Comparison of ENCODE assay signal across 8 cellular contexts in genomic region chr2:32357545-32358482, GRCh38. TPM values are rescaled to one million over a fixed set of nuclear protein-coding genes. Genes with fewer than 3 reads are reported as not detected.
A peak's percentile ranks its signal among the peaks of the same experiment; 100 is the strongest.
DNase-seq lines count a peak whose midpoint lies in the region; ATAC-seq and TF ChIP-seq lines count a peak whose summit lies in the region.

No MANE protein-coding gene starts in this region.

- no peak for DNase-seq in AG09309 (ENCODE audit: low read depth)
- DNase-seq in colonic mucosa, result peak; percentile 45
- peak; percentile 59 to 71 (median 67) for DNase-seq in right lobe of liver
- peak; percentile 9 for DNase-seq in stimulated activated CD8-positive, alpha-beta memory T cell treated with anti-CD3 and anti-CD28 coated beads, Interleukin-12 subunit alpha, Interleukin-12 subunit beta, amount 100 ng/mL, for 1 hour (ENCODE audit: low read depth)
- no peak for DNase-seq in SIG-M5 (lab: John Stamatoyannopoulos, UW)

- H3K9me3 ChIP-seq in colonic mucosa (no peaks in the 10 kb centered on the region), right lobe of liver (no peaks in the 10 kb centered on the region)

- H3K27me3 ChIP-seq in colonic mucosa (no peaks in the 10 kb centered on the region), right lobe of liver (no peaks in the 10 kb centered on the region)

- WGBS in right lobe of liver (ENCODE audit: insufficient coverage, low coverage, low lambda C conversion rate, missing lambda C conversion rate), result 9% methylated on average over 7 of the region's 56 CpGs

- H3K4me1 ChIP-seq in colonic mucosa, result no peaks in the 10 kb centered on the region
- H3K4me1 ChIP-seq in right lobe of liver, result peaks cover 0 to 30% (median 11%) of the 10 kb centered on the region in 4 donors

- intact Hi-C loops in colonic mucosa (cut with DNase I) (no loop called here), right lobe of liver (cut with DNase I) (no loop called here)

- H3K27ac ChIP-seq in colonic mucosa, result peak overlapping the region; percentile 95
- peak overlapping the region; percentile 84 to 94 (median 91) for H3K27ac ChIP-seq in right lobe of liver

- ATAC-seq in GM19035 (IDR thresholded peaks at IDR 0.05; ENCODE audit: unreplicated experiment) (peak; percentile 9), HG03432 (IDR thresholded peaks at IDR 0.05; ENCODE audit: unreplicated experiment) (peak; percentile 15), right lobe of liver (peak; percentile 0 to 10 (median 4))

- no peak for TF ChIP-seq POLR2A in right lobe of liver (IDR thresholded peaks at IDR 0.05)

- H3K36me3 ChIP-seq in colonic mucosa, result no peaks in the 10 kb centered on the region
- no peaks in the 10 kb centered on the region for H3K36me3 ChIP-seq in right lobe of liver

- TF ChIP-seq CTCF in AG09309 (IDR thresholded peaks at IDR 0.05; ENCODE audit: control insufficient read depth, insufficient read depth, low read depth, low read length, missing control alignments), result no peak
- no peak for TF ChIP-seq CTCF in WI38 (IDR thresholded peaks at IDR 0.05; ENCODE audit: low read depth, low read length)
- no peak for TF ChIP-seq CTCF in colonic mucosa (IDR thresholded peaks at IDR 0.05)
- TF ChIP-seq CTCF in right lobe of liver (IDR thresholded peaks at IDR 0.05), result no peak

- H3K9ac ChIP-seq in colonic mucosa (ENCODE audit: low read depth in 2 of 2, low read length in 2 of 2), result peak overlapping the region; percentile 97 to 100

- H3K4me3 ChIP-seq in AG09309 (ENCODE audit: control insufficient read depth, low read depth, low read length) (peak overlapping the region; percentile 98), WI38 (ENCODE audit: low read depth, low read length) (peak overlapping the region; percentile 97), colonic mucosa (peak overlapping the region; percentile 96), right lobe of liver (peak overlapping the region; percentile 92 to 98 (median 93))

RNA-seq across cellular contexts. Expression of gene BIRC6, which starts 1.0 kb away (rescaled TPM):
- 10 to 100 TPM; 74.6 to 93.1 TPM for total RNA-seq in colonic mucosa
- total RNA-seq in right lobe of liver, result 10 to 100 TPM; 43.1 to 63.5 (median 47.2) TPM

Comparison
In these comparisons a context has a peak if more than half of its experiments do, and no peak if none do; other contexts are left out.
1. DNase-seq: peak in colonic mucosa (single experiment), right lobe of liver (3 of 3) and stimulated activated CD8-positive, alpha-beta memory T cell treated with anti-CD3 and anti-CD28 coated beads, Interleukin-12 subunit alpha, Interleukin-12 subunit beta, amount 100 ng/mL, for 1 hour (single experiment); none in AG09309 (single experiment) and SIG-M5 (single experiment).
2. Peak in every context shown above with its lines, with median percentiles within 50 percentile points of each other: H3K4me3 ChIP-seq and ATAC-seq.